20 cellular contexts compared by ENCODE assay signal in genomic region chr6:110544472-110544871, GRCh38.
DNase-seq lines count a peak whose midpoint lies in the region; ATAC-seq and FAIRE-seq lines count a peak whose summit lies in the region.
"Had no signal": no experiment of that assay in that cellular context is flagged by ENCODE, and none has a peak within 500 bp of the region (broad histone marks: within the 10 kb centered on the region; RNA-seq: fewer than 3 reads in every experiment).

No MANE protein-coding gene starts in this region.

- H3K27me3 ChIP-seq in small intestine (ENCODE audit: control insufficient read depth in 2 of 2, insufficient read depth in 2 of 2, low read length in 2 of 2) = no peaks in the 10 kb centered on the region
- H3K27me3 ChIP-seq: breast epithelium, thyroid gland had no signal

- 29 to 39% (median 39%) methylated on average over 5 of the region's 5 CpGs for WGBS in small intestine, 3 donors

- H3K27ac Mint-ChIP-seq in activated T-cell treated with anti-CD3 and anti-CD28 coated beads, Interleukin-2, amount 50 U/mL, for 24 hours = no peak overlapping the region

- ATAC-seq in GM18511 (IDR thresholded peaks at IDR 0.05; ENCODE audit: unreplicated experiment) (no peak), GM19035 (IDR thresholded peaks at IDR 0.05; ENCODE audit: unreplicated experiment) (no peak), GM21381 (IDR thresholded peaks at IDR 0.05; ENCODE audit: unreplicated experiment) (no peak)
- ATAC-seq: gastroesophageal sphincter had no signal

- H3K4me1 Mint-ChIP-seq in activated T-cell treated with anti-CD3 and anti-CD28 coated beads, Interleukin-2, amount 50 U/mL, for 24 hours (ENCODE audit: low read depth) = peaks cover 21% of the 10 kb centered on the region

- no peaks in the 10 kb centered on the region for H3K36me3 Mint-ChIP-seq in activated T-cell treated with anti-CD3 and anti-CD28 coated beads, Interleukin-2, amount 50 U/mL, for 24 hours (ENCODE audit: low read depth)

- peak overlapping the region; percentile 18 for H3K4me3 Mint-ChIP-seq in activated T-cell treated with anti-CD3 and anti-CD28 coated beads, Interleukin-2, amount 50 U/mL, for 24 hours
- H3K4me3 Mint-ChIP-seq: neural crest cell had no signal

- no peak for DNase-seq in activated T-cell treated with anti-CD3 and anti-CD28 coated beads, Interleukin-2, amount 50 U/mL, for 24 hours
- DNase-seq in activated T-cell treated with anti-CD3 and anti-CD28 coated beads for 4 hours (no peak), small intestine (peak; percentile 25)
- DNase-seq: activated naive CD4-positive, alpha-beta T cell treated with Interleukin-2 at 50 U/mL for 16 hours; NCI-H2029 treated with DMSO at 0.1 percent for 48 hours; NCI-H526 treated with DMSO at 0.1 percent for 48 hours; retina; stimulated activated CD4-positive, alpha-beta T cell treated with anti-CD3 and anti-CD28 coated beads, Interleukin-1b, Interleukin-23, amount 100 ng/mL, for 48 hours; T-helper 9 cell; thyroid gland had no signal

- peaks cover 9% of the 10 kb centered on the region for H3K9me3 ChIP-seq in KOPT-K1 (ENCODE audit: insufficient read depth, low read length, poor library complexity, severe bottlenecking)
- H3K9me3 ChIP-seq in small intestine (ENCODE audit: control insufficient read depth, low read depth) = no peaks in the 10 kb centered on the region
- H3K9me3 ChIP-seq: thyroid gland had no signal

- H3K27me3 Mint-ChIP-seq in activated T-cell treated with anti-CD3 and anti-CD28 coated beads, Interleukin-2, amount 50 U/mL, for 24 hours = peaks cover 6% of the 10 kb centered on the region

- H3K9me3 Mint-ChIP-seq in activated T-cell treated with anti-CD3 and anti-CD28 coated beads, Interleukin-2, amount 50 U/mL, for 24 hours = no peaks in the 10 kb centered on the region

- H3K27ac ChIP-seq in KOPT-K1 (ENCODE audit: low read depth, low read length, poor library complexity, severe bottlenecking) (peak overlapping the region; percentile 50), cingulate gyrus (ENCODE audit: low read depth, low read length) (peak overlapping the region; percentile 100), small intestine (ENCODE audit: low read depth in 1 of 2, low read length in 1 of 2) (no peak overlapping the region)
- H3K27ac ChIP-seq: gastroesophageal sphincter, thyroid gland had no signal

- peaks cover 0 to 2% of the 10 kb centered on the region in 2 donors for H3K4me1 ChIP-seq in small intestine (ENCODE audit: control insufficient read depth in 2 of 2, insufficient read depth in 1 of 2, low read depth in 1 of 2, low read length in 1 of 2)
- H3K4me1 ChIP-seq: gastroesophageal sphincter, thyroid gland had no signal

- no peaks in the 10 kb centered on the region for H3K36me3 ChIP-seq in KOPT-K1 (ENCODE audit: insufficient read depth, low read length)
- no peaks in the 10 kb centered on the region for H3K36me3 ChIP-seq in small intestine (ENCODE audit: control insufficient read depth in 2 of 2, insufficient read depth in 2 of 2, low read length in 2 of 2)
- H3K36me3 ChIP-seq: breast epithelium, gastroesophageal sphincter, thyroid gland had no signal

- no peak overlapping the region for H3K4me3 ChIP-seq in small intestine (ENCODE audit: low read depth in 1 of 2, low read length in 2 of 2)
- H3K4me3 ChIP-seq: breast epithelium, gastroesophageal sphincter, thyroid gland had no signal

- FAIRE-seq in small intestine (lab: Jason Lieb, UNC) = no peak
- FAIRE-seq: D721Med, endothelial cell of umbilical vein had no signal

Comparison
In these comparisons a context has a peak if more than half of its experiments do, and no peak if none do; other contexts are left out.
1. H3K27ac ChIP-seq: peak in KOPT-K1 (single experiment) and cingulate gyrus (single experiment); none in small intestine (0 of 2).